In the genomic region with DNA sequence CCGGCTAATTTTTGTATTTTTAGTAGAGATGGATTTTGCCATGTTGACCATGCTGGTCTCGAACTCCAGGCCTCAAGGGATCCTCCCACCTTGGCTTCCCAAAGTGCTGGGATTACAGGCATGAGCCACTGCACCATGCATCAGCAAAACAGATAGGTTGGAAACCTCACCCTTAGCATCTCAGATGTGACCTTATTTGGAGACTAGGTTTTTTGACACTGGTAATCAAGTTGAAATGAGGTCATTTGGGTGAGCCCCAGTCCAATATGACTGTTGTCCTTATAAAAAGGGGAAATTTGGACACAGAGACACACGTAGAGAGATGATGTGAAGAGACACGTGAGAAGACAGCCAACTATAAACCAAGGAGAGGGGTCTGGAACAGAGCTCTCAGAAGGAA, we compare ENCODE assay signal across 29 cellular contexts.
"Had no signal": no experiment of that assay in that cellular context is flagged by ENCODE, and none has a peak within 500 bp of the region (broad histone marks: within the 10 kb centered on the region; RNA-seq: fewer than 3 reads in every experiment).

No MANE protein-coding gene starts in this region.

- H3K4me1 ChIP-seq: heart right ventricle, lower lobe of right lung, pancreas, prostate gland, suprapubic skin, tibial artery, upper lobe of right lung had no signal

- H3K27me3 Mint-ChIP-seq: naive thymus-derived CD8-positive, alpha-beta T cell; stimulated activated naive CD8-positive, alpha-beta T cell treated with anti-CD3 and anti-CD28 coated beads, Interleukin-15, Interleukin-2, amounts not matched to agents 100 ng/mL and 50 ng/mL, for 24 hours had no signal

- H3K27ac ChIP-seq: heart right ventricle, hepatocyte, lower lobe of right lung, pancreas, prostate gland, suprapubic skin, thoracic aorta, tibial artery, upper lobe of right lung had no signal

- DNase-seq: heart right ventricle; islet precursor cell; left ventricle myocardium superior; lower lobe of right lung; mammary epithelial cell; mesenchymal stem cell; naive thymus-derived CD8-positive, alpha-beta T cell; nucleus accumbens; pancreas; posterior cingulate gyrus; retina; right cardiac atrium; stimulated activated CD4-positive, alpha-beta T cell treated with anti-CD3 and anti-CD28 coated beads, Interleukin-1b, Interleukin-23, amount 100 ng/mL, for 48 hours; stimulated activated CD4-positive, alpha-beta T cell treated with anti-CD3 and anti-CD28 coated beads, Interleukin-2, amount 100 ng/mL, for 48 hours; stimulated activated CD4-positive, alpha-beta T cell treated with anti-CD3 and anti-CD28 coated beads, Interleukin-4, amount 100 ng/mL, for 4 hours; stimulated activated CD8-positive, alpha-beta memory T cell treated with anti-CD3 and anti-CD28 coated beads, Interleukin-4, amount 100 ng/mL, for 48 hours; stimulated activated naive CD4-positive, alpha-beta T cell; tibial artery; trophoblast cell; upper lobe of right lung had no signal

- H3K4me3 ChIP-seq: heart right ventricle, hepatocyte, lower lobe of right lung, pancreas, prostate gland, smooth muscle cell, suprapubic skin, thoracic aorta, tibial artery, upper lobe of right lung had no signal

- ATAC-seq: heart right ventricle; left ventricle myocardium superior; lower lobe of right lung; naive thymus-derived CD8-positive, alpha-beta T cell; pancreas; right cardiac atrium; upper lobe of right lung had no signal

- H3K27me3 ChIP-seq: heart right ventricle, hepatocyte, pancreas, suprapubic skin, tibial artery, upper lobe of right lung had no signal

- H3K79me2 ChIP-seq: hepatocyte had no signal

- H3K9me3 ChIP-seq: lower lobe of right lung, pancreas, prostate gland, suprapubic skin, thoracic aorta, upper lobe of right lung had no signal

- H3K4me3 Mint-ChIP-seq: naive thymus-derived CD8-positive, alpha-beta T cell; nephron; neural crest cell; stimulated activated naive CD8-positive, alpha-beta T cell treated with anti-CD3 and anti-CD28 coated beads, Interleukin-15, Interleukin-2, amounts not matched to agents 100 ng/mL and 50 ng/mL, for 24 hours had no signal

- H3K4me2 ChIP-seq: hepatocyte, smooth muscle cell had no signal

- FAIRE-seq: pancreas, urothelium cell line had no signal

- H3K36me3 ChIP-seq: pancreas, prostate gland, upper lobe of right lung had no signal

- H3K9me3 Mint-ChIP-seq: stimulated activated naive CD8-positive, alpha-beta T cell treated with anti-CD3 and anti-CD28 coated beads, Interleukin-15, Interleukin-2, amounts not matched to agents 100 ng/mL and 50 ng/mL, for 24 hours had no signal

- H2AFZ ChIP-seq: hepatocyte had no signal

- H3K4me1 Mint-ChIP-seq: naive thymus-derived CD8-positive, alpha-beta T cell; nephron; neural crest cell had no signal

- H3K27ac Mint-ChIP-seq: nephron; stimulated activated naive CD8-positive, alpha-beta T cell treated with anti-CD3 and anti-CD28 coated beads, Interleukin-15, Interleukin-2, amounts not matched to agents 100 ng/mL and 50 ng/mL, for 24 hours had no signal
